Comparison of ENCODE assay signal across 10 cellular contexts in the genomic region with DNA sequence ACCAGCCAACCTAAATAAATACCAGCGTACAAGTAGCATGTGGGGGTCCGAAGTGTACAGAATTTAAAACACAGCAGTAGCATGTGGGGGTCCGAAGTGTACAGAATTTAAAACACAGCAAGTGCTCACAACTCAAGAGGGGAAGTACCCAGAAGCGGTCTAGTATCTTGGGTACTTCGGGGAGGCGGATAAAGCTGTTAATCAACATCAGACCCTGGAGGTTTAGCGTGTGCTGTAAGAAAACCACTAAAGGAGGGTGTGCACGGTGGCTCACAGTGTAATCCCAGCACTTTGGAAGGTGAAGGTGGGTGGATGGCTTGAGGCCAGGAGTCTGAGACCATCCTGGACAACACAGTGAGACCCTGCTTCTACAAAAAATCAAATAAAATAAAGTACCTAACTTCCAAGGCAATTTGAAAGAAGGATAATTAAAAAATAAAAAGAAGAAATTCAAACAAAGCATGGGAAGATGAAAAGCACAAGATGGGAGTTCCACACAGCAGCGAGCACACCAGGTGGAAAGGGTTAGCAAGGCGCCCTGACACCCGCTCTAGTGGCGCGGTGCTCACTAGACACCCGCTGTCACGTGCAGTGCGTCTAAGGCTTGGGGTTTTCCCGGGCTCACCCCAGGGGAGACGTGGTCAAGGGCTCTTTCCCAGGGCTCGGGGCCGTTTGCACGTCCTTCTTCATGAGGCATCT. TPM values are rescaled to one million over a fixed set of nuclear protein-coding genes. Genes with fewer than 3 reads are reported as not detected.
DNase-seq lines count a peak whose midpoint lies in the region; ATAC-seq and TF ChIP-seq lines count a peak whose summit lies in the region.
"Had no signal": no experiment of that assay in that cellular context is flagged by ENCODE, and none has a peak within 500 bp of the region (broad histone marks: within the 10 kb centered on the region; RNA-seq: fewer than 3 reads in every experiment).

No MANE protein-coding gene starts in this region.

- H3K27ac Mint-ChIP-seq in effector memory CD8-positive, alpha-beta T cell, result peak overlapping the region; percentile 38 to 80

- no peak for TF ChIP-seq EP300 in tibial nerve (IDR thresholded peaks at IDR 0.05)

- H3K27me3 ChIP-seq in tibial nerve, result no peaks in the 10 kb centered on the region

- peaks cover 56 to 69% of the 10 kb centered on the region in 2 donors for H3K4me1 Mint-ChIP-seq in effector memory CD8-positive, alpha-beta T cell (ENCODE audit: low read depth in 2 of 2)

- H3K4me3 Mint-ChIP-seq in effector memory CD8-positive, alpha-beta T cell, result no peak overlapping the region

- H3K36me3 ChIP-seq in tibial nerve, result peaks cover 0 to 3% (median 0%) of the 10 kb centered on the region in 3 donors

- H3K36me3 Mint-ChIP-seq in effector memory CD8-positive, alpha-beta T cell (ENCODE audit: insufficient read depth), result peaks cover 29% of the 10 kb centered on the region

- H3K27ac ChIP-seq in tibial nerve, result peak overlapping the region in 1 of 4 donors; percentile 9

- H3K4me1 ChIP-seq in tibial nerve, result peaks cover 0 to 70% (median 7%) of the 10 kb centered on the region in 4 donors

- no peaks in the 10 kb centered on the region for H3K9me3 Mint-ChIP-seq in effector memory CD8-positive, alpha-beta T cell

- WGBS in tibial nerve, 2 donors, result 84 to 89% methylated on average over 21 of the region's 21 CpGs

- no peaks in the 10 kb centered on the region for H3K27me3 Mint-ChIP-seq in effector memory CD8-positive, alpha-beta T cell

- no peaks in the 10 kb centered on the region for H3K9me3 ChIP-seq in tibial nerve

- no peak for TF ChIP-seq POLR2A in tibial nerve (IDR thresholded peaks at IDR 0.05)

- DNase-seq in effector memory CD8-positive, alpha-beta T cell, result no peak
- DNase-seq in SKM-1 treated with dmso at 0.1 percent for 144 hours (lab: John Stamatoyannopoulos, UW; ENCODE audit: unreplicated experiment) (no peak), tibial nerve (ENCODE audit: low spot score in 2 of 2) (no peak), NCI-H510A treated with DMSO at 0.1 percent for 48 hours (lab: John Stamatoyannopoulos, UW) (no peak)
- DNase-seq in effector CD8-positive, alpha-beta T cell (lab: John Stamatoyannopoulos, UW), result no peak
- DNase-seq: GF-D8, SHP77 treated with DMSO at 0.1 percent for 48 hours had no signal

- no peak overlapping the region for H3K4me3 ChIP-seq in tibial nerve

- no peak for TF ChIP-seq CTCF in tibial nerve (IDR thresholded peaks at IDR 0.05)

- peak; percentile 79 for ATAC-seq in GM18517 (IDR thresholded peaks at IDR 0.05; ENCODE audit: unreplicated experiment)
- peak; percentile 66 for ATAC-seq in GM21367 (IDR thresholded peaks at IDR 0.05; ENCODE audit: unreplicated experiment)
- ATAC-seq in HG03108 (IDR thresholded peaks at IDR 0.05; ENCODE audit: unreplicated experiment), result peak; percentile 84
- ATAC-seq in effector memory CD8-positive, alpha-beta T cell (replicated peaks), result peak; percentile 59

RNA-seq across cellular contexts. Expression of gene MOB2, which starts 35.0 kb away (rescaled TPM):
- 10 to 100 TPM; 42.3 to 55.1 (median 46.9) TPM for total RNA-seq in tibial nerve

RNA-seq across cellular contexts. Expression of gene DUSP8, which starts 50.5 kb away (rescaled TPM):
- total RNA-seq in tibial nerve, result 10 to 100 TPM in 1 of 4 donors, 1 to 10 TPM in 3; 1.9 to 10.8 (median 3.4) TPM
